Comparison of ENCODE assay signal across 2 cellular contexts in the genomic region with DNA sequence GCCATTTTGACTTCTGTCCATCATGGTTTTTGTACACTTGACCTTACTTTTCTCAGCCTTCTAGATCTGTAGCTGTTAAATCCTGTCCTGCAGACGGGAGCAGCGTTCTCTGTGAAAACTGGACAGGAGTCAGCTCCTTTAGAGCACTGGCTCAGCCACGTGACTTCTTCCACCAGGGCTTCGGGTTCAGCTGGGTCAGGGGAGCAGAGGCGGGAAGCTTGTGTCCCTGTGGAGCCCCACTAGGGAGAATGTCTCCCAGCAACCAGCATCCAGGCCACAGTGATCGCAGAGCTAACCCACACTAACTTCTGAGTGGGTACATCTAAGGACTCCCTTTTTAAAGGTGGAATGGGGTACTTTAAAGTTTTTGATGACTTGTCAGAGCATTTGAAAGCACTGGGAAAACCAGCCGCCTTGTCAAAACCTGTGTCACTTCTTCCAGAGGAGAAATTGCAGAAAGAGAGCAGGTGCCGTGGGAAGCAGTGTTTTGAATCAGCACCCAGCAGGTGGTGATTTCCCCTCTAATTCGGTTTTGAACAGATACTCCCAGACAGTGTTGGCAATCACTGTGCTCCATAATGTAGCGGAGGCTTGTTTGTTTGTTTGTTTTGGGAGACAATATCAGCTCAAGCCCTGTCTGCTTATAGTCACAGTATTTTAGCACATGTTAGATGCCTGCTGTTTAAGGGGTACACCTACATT.
TF ChIP-seq lines count a peak whose summit lies in the region.

No MANE protein-coding gene starts in this region.

TF ChIP-seq in A549, 52 proteins besides CTCF, POLR2A, EP300 and RAD21 (continued from another document):
- TF ChIP-seq, protein P1, sequence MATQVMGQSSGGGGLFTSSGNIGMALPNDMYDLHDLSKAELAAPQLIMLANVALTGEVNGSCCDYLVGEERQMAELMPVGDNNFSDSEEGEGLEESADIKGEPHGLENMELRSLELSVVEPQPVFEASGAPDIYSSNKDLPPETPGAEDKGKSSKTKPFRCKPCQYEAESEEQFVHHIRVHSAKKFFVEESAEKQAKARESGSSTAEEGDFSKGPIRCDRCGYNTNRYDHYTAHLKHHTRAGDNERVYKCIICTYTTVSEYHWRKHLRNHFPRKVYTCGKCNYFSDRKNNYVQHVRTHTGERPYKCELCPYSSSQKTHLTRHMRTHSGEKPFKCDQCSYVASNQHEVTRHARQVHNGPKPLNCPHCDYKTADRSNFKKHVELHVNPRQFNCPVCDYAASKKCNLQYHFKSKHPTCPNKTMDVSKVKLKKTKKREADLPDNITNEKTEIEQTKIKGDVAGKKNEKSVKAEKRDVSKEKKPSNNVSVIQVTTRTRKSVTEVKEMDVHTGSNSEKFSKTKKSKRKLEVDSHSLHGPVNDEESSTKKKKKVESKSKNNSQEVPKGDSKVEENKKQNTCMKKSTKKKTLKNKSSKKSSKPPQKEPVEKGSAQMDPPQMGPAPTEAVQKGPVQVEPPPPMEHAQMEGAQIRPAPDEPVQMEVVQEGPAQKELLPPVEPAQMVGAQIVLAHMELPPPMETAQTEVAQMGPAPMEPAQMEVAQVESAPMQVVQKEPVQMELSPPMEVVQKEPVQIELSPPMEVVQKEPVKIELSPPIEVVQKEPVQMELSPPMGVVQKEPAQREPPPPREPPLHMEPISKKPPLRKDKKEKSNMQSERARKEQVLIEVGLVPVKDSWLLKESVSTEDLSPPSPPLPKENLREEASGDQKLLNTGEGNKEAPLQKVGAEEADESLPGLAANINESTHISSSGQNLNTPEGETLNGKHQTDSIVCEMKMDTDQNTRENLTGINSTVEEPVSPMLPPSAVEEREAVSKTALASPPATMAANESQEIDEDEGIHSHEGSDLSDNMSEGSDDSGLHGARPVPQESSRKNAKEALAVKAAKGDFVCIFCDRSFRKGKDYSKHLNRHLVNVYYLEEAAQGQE (IDR thresholded peaks at IDR 0.05) = no peak

TF ChIP-seq in GM23338, 12 proteins besides CTCF, POLR2A, EP300 and RAD21 (continued from another document):
- TF ChIP-seq, protein P2, sequence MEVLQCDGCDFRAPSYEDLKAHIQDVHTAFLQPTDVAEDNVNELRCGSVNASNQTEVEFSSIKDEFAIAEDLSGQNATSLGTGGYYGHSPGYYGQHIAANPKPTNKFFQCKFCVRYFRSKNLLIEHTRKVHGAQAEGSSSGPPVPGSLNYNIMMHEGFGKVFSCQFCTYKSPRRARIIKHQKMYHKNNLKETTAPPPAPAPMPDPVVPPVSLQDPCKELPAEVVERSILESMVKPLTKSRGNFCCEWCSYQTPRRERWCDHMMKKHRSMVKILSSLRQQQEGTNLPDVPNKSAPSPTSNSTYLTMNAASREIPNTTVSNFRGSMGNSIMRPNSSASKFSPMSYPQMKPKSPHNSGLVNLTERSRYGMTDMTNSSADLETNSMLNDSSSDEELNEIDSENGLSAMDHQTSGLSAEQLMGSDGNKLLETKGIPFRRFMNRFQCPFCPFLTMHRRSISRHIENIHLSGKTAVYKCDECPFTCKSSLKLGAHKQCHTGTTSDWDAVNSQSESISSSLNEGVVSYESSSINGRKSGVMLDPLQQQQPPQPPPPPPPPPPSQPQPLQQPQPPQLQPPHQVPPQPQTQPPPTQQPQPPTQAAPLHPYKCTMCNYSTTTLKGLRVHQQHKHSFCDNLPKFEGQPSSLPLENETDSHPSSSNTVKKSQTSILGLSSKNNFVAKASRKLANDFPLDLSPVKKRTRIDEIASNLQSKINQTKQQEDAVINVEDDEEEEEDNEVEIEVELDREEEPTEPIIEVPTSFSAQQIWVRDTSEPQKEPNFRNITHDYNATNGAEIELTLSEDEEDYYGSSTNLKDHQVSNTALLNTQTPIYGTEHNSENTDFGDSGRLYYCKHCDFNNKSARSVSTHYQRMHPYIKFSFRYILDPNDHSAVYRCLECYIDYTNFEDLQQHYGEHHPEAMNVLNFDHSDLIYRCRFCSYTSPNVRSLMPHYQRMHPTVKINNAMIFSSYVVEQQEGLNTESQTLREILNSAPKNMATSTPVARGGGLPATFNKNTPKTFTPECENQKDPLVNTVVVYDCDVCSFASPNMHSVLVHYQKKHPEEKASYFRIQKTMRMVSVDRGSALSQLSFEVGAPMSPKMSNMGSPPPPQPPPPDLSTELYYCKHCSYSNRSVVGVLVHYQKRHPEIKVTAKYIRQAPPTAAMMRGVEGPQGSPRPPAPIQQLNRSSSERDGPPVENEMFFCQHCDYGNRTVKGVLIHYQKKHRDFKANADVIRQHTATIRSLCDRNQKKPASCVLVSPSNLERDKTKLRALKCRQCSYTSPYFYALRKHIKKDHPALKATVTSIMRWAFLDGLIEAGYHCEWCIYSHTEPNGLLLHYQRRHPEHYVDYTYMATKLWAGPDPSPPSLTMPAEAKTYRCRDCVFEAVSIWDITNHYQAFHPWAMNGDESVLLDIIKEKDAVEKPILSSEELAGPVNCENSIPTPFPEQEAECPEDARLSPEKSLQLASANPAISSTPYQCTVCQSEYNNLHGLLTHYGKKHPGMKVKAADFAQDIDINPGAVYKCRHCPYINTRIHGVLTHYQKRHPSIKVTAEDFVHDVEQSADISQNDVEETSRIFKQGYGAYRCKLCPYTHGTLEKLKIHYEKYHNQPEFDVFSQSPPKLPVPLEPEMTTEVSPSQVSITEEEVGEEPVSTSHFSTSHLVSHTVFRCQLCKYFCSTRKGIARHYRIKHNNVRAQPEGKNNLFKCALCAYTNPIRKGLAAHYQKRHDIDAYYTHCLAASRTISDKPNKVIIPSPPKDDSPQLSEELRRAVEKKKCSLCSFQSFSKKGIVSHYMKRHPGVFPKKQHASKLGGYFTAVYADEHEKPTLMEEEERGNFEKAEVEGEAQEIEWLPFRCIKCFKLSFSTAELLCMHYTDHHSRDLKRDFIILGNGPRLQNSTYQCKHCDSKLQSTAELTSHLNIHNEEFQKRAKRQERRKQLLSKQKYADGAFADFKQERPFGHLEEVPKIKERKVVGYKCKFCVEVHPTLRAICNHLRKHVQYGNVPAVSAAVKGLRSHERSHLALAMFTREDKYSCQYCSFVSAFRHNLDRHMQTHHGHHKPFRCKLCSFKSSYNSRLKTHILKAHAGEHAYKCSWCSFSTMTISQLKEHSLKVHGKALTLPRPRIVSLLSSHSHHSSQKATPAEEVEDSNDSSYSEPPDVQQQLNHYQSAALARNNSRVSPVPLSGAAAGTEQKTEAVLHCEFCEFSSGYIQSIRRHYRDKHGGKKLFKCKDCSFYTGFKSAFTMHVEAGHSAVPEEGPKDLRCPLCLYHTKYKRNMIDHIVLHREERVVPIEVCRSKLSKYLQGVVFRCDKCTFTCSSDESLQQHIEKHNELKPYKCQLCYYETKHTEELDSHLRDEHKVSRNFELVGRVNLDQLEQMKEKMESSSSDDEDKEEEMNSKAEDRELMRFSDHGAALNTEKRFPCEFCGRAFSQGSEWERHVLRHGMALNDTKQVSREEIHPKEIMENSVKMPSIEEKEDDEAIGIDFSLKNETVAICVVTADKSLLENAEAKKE (CRISPR knock-in tag; IDR thresholded peaks at IDR 0.05) = no peak
- TF ChIP-seq EZH2phosphoT487 (IDR thresholded peaks at IDR 0.05; ENCODE audit: unreplicated experiment) = no peak
- TF ChIP-seq POLR2AphosphoS5 (IDR thresholded peaks at IDR 0.05; ENCODE audit: low read depth) = no peak
- TF ChIP-seq, protein P3, sequence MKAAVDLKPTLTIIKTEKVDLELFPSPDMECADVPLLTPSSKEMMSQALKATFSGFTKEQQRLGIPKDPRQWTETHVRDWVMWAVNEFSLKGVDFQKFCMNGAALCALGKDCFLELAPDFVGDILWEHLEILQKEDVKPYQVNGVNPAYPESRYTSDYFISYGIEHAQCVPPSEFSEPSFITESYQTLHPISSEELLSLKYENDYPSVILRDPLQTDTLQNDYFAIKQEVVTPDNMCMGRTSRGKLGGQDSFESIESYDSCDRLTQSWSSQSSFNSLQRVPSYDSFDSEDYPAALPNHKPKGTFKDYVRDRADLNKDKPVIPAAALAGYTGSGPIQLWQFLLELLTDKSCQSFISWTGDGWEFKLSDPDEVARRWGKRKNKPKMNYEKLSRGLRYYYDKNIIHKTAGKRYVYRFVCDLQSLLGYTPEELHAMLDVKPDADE (IDR thresholded peaks at IDR 0.05) = no peak
- TF ChIP-seq JUNB (IDR thresholded peaks at IDR 0.05; ENCODE audit: unreplicated experiment) = no peak
- TF ChIP-seq NANOG (IDR thresholded peaks at IDR 0.05; ENCODE audit: borderline replicate concordance) = no peak
- TF ChIP-seq EZH2 (IDR thresholded peaks at IDR 0.05; ENCODE audit: low read depth, unreplicated experiment) = no peak
- TF ChIP-seq ZNF114 (CRISPR knock-in tag; IDR thresholded peaks at IDR 0.05) = no peak
- TF ChIP-seq STAT1 (IDR thresholded peaks at IDR 0.05; ENCODE audit: unreplicated experiment) = no peak
- TF ChIP-seq, protein P1 (IDR thresholded peaks at IDR 0.05; ENCODE audit: unreplicated experiment) = no peak
- no peak for TF ChIP-seq CREB1 (CRISPR knock-in tag; IDR thresholded peaks at IDR 0.05; ENCODE audit: low read depth)
